In genomic region chr9:110050925-110051355, GRCh38 we compare ENCODE assay signal across 8 cellular contexts.
DNase-seq lines count a peak whose midpoint lies in the region; ATAC-seq and TF ChIP-seq lines count a peak whose summit lies in the region.

No MANE protein-coding gene starts in this region.

- CTCF ChIA-PET in activated CD8-positive, alpha-beta memory T cell treated with anti-CD3 and anti-CD28 coated beads, Interleukin-2, amount 10 ng/mL, durations not matched to agents 7 days and 5 days (lab: Charles Lee) = interaction anchor here (0.8 to 2.1 kb wide), 3 partner anchors 11 to 147 kb away, joined by 3 to 7 read pairs (median 4); no protein-coding TSS in a partner anchor
- CTCF ChIA-PET in MCF 10A (lab: Yijun Ruan, JAX) = interaction anchor here (0.6 to 3.5 kb wide), 9 partner anchors 10 to 148 kb away, joined by 3 to 15 read pairs (median 5); no protein-coding TSS in a partner anchor

- peaks cover 29% of the 10 kb centered on the region for H3K36me3 ChIP-seq in NT2/D1 (ENCODE audit: insufficient read depth, insufficient read length, low read length)

- TF ChIP-seq CTCF in MCF 10A (IDR thresholded peaks at IDR 0.05; ENCODE audit: unreplicated experiment) (no peak), neural crest cell (conservative IDR thresholded peaks at IDR 0.05) (no peak)

- peaks cover 8% of the 10 kb centered on the region for H3K4me1 ChIP-seq in NT2/D1 (ENCODE audit: insufficient read depth, insufficient read length)

- H3K9me3 Mint-ChIP-seq in activated CD8-positive, alpha-beta memory T cell treated with anti-CD3 and anti-CD28 coated beads, Interleukin-2, amount 10 ng/mL, durations not matched to agents 7 days and 5 days (ENCODE audit: low read depth) = no peaks in the 10 kb centered on the region
- H3K9me3 Mint-ChIP-seq in MCF 10A (ENCODE audit: unreplicated experiment) (no peaks in the 10 kb centered on the region), neural crest cell (no peaks in the 10 kb centered on the region)

- intact Hi-C loops in MCF 10A (cut with micrococcal nuclease) = loop anchor here (1.0 kb wide), 1 partner anchor 148 kb away; no protein-coding TSS in a partner anchor

- H3K4me3 ChIP-seq in NT2/D1 (ENCODE audit: insufficient read length, low read depth) = peak overlapping the region; percentile 32

- no peaks in the 10 kb centered on the region for H3K27me3 ChIP-seq in NT2/D1 (ENCODE audit: insufficient read depth, insufficient read length)

- peak overlapping the region; percentile 85 for H3K27ac Mint-ChIP-seq in activated CD8-positive, alpha-beta memory T cell treated with anti-CD3 and anti-CD28 coated beads, Interleukin-2, amount 10 ng/mL, durations not matched to agents 7 days and 5 days
- H3K27ac Mint-ChIP-seq in MCF 10A (ENCODE audit: low read depth, unreplicated experiment) (peak overlapping the region; percentile 84), neural crest cell (ENCODE audit: unreplicated experiment) (no peak overlapping the region)

- H3K36me3 Mint-ChIP-seq in activated CD8-positive, alpha-beta memory T cell treated with anti-CD3 and anti-CD28 coated beads, Interleukin-2, amount 10 ng/mL, durations not matched to agents 7 days and 5 days = peaks cover 10% of the 10 kb centered on the region
- peaks cover 14% of the 10 kb centered on the region for H3K36me3 Mint-ChIP-seq in MCF 10A (ENCODE audit: insufficient read depth, unreplicated experiment)
- peaks cover 5% of the 10 kb centered on the region for H3K36me3 Mint-ChIP-seq in neural crest cell (ENCODE audit: low read depth)

- H3K9ac ChIP-seq in NT2/D1 (ENCODE audit: insufficient read length, low read depth) = peak overlapping the region; percentile 73

- peak; percentile 51 for ATAC-seq in activated CD8-positive, alpha-beta memory T cell treated with anti-CD3 and anti-CD28 coated beads, Interleukin-2, amount 10 ng/mL, durations not matched to agents 7 days and 5 days
- peak; percentile 32 for ATAC-seq in HG02623 (IDR thresholded peaks at IDR 0.05; ENCODE audit: unreplicated experiment)

- POLR2A ChIA-PET in MCF 10A (lab: Yijun Ruan, JAX) = interaction anchor here (0.6 to 6.2 kb wide), 12 partner anchors 20 to 528 kb away, joined by 3 to 51 read pairs (median 4); partner anchors contain the start of gene TXN

- BruUV-seq in MCF 10A (replicated peaks; lab: Mats Ljungman, UMichigan) = no TSS peak

- H3K4me1 Mint-ChIP-seq in activated CD8-positive, alpha-beta memory T cell treated with anti-CD3 and anti-CD28 coated beads, Interleukin-2, amount 10 ng/mL, durations not matched to agents 7 days and 5 days = peaks cover 38% of the 10 kb centered on the region
- peaks cover 33% of the 10 kb centered on the region for H3K4me1 Mint-ChIP-seq in MCF 10A (ENCODE audit: insufficient read depth, unreplicated experiment)
- H3K4me1 Mint-ChIP-seq in neural crest cell = peaks cover 60% of the 10 kb centered on the region

- peak overlapping the region; percentile 87 for H3K4me3 Mint-ChIP-seq in activated CD8-positive, alpha-beta memory T cell treated with anti-CD3 and anti-CD28 coated beads, Interleukin-2, amount 10 ng/mL, durations not matched to agents 7 days and 5 days
- H3K4me3 Mint-ChIP-seq in MCF 10A (ENCODE audit: unreplicated experiment) (peak overlapping the region; percentile 99), neural crest cell (peak overlapping the region; percentile 97)

- H3K9me3 ChIP-seq in NT2/D1 (ENCODE audit: insufficient read depth, low read length) = no peaks in the 10 kb centered on the region

- peaks cover 31% of the 10 kb centered on the region for H3K27me3 Mint-ChIP-seq in activated CD8-positive, alpha-beta memory T cell treated with anti-CD3 and anti-CD28 coated beads, Interleukin-2, amount 10 ng/mL, durations not matched to agents 7 days and 5 days
- no peaks in the 10 kb centered on the region for H3K27me3 Mint-ChIP-seq in MCF 10A (ENCODE audit: insufficient read depth, unreplicated experiment)
- no peaks in the 10 kb centered on the region for H3K27me3 Mint-ChIP-seq in neural crest cell (ENCODE audit: low read depth)

- peak; percentile 60 for DNase-seq in activated CD8-positive, alpha-beta memory T cell treated with anti-CD3 and anti-CD28 coated beads, Interleukin-2, amount 10 ng/mL, durations not matched to agents 7 days and 5 days
- no peak for DNase-seq in activated CD8-positive, alpha-beta memory T cell treated with anti-CD3 and anti-CD28 coated beads for 24 hours
- DNase-seq in NT2/D1 (ENCODE audit: low read depth, low spot score) = no peak
- DNase-seq in MCF 10A (ENCODE audit: unreplicated experiment) = peak; percentile 94
- no peak for DNase-seq in neural crest cell (ENCODE audit: low read depth, low spot score)
- no peak for DNase-seq in cerebellum (ENCODE audit: low spot score)
- no peak for DNase-seq in activated CD8-positive, alpha-beta memory T cell treated with anti-CD3 and anti-CD28 coated beads, Interleukin-2, amount 50 U/mL, for 4 hours

Comparison
In these comparisons a context has a peak if more than half of its experiments do, and no peak if none do; other contexts are left out.
1. DNase-seq: peak in activated CD8-positive, alpha-beta memory T cell treated with anti-CD3 and anti-CD28 coated beads, Interleukin-2, amount 10 ng/mL, durations not matched to agents 7 days and 5 days (single experiment) and MCF 10A (single experiment); none in activated CD8-positive, alpha-beta memory T cell treated with anti-CD3 and anti-CD28 coated beads for 24 hours (single experiment), NT2/D1 (single experiment), neural crest cell (single experiment), cerebellum (single experiment) and activated CD8-positive, alpha-beta memory T cell treated with anti-CD3 and anti-CD28 coated beads, Interleukin-2, amount 50 U/mL, for 4 hours (single experiment).
2. Peak in every context shown above with its lines, with median percentiles within 50 percentile points of each other: H3K4me3 Mint-ChIP-seq.